ENCODE assay signal across 4 cellular contexts in the genomic region with DNA sequence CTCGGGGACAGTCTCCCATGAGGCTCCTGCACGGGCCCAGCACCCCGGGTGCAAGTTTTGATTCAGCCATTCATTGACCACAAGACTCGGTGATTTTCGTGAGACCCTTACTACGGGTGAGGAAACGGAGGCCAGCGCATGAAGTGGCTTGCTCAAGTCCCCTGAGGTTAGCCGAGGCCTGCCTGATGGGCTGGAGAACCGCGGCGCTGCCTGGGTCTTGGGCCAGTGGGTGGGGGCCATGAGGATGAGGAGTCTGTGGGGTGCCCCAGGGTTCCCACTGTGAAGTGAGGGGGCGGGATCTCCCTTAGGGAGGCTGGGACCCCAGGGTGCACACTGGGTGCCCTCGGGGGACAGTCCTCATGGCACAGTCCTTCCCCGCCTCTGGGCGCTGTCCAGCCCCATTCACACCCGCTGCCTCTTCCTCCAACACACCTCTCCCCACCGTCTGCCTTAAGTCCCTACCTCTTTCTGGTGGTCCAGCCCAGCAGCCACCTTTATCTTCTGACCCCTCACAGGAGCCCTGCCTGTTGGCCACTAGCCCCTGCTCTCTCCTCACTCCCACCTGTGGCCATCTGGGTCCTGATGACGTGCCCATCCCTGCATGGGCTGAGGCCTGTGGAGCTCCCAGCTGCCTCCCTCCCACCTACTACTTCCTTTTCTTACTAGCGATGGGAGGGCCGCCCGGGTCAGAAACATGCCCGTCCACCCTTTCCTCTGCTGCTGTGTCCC.
TF ChIP-seq lines count a peak whose summit lies in the region.

No MANE protein-coding gene starts in this region.

TF ChIP-seq in SK-N-SH, 30 proteins besides CTCF, POLR2A, EP300 and RAD21:
- TF ChIP-seq, protein P1, sequence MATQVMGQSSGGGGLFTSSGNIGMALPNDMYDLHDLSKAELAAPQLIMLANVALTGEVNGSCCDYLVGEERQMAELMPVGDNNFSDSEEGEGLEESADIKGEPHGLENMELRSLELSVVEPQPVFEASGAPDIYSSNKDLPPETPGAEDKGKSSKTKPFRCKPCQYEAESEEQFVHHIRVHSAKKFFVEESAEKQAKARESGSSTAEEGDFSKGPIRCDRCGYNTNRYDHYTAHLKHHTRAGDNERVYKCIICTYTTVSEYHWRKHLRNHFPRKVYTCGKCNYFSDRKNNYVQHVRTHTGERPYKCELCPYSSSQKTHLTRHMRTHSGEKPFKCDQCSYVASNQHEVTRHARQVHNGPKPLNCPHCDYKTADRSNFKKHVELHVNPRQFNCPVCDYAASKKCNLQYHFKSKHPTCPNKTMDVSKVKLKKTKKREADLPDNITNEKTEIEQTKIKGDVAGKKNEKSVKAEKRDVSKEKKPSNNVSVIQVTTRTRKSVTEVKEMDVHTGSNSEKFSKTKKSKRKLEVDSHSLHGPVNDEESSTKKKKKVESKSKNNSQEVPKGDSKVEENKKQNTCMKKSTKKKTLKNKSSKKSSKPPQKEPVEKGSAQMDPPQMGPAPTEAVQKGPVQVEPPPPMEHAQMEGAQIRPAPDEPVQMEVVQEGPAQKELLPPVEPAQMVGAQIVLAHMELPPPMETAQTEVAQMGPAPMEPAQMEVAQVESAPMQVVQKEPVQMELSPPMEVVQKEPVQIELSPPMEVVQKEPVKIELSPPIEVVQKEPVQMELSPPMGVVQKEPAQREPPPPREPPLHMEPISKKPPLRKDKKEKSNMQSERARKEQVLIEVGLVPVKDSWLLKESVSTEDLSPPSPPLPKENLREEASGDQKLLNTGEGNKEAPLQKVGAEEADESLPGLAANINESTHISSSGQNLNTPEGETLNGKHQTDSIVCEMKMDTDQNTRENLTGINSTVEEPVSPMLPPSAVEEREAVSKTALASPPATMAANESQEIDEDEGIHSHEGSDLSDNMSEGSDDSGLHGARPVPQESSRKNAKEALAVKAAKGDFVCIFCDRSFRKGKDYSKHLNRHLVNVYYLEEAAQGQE (IDR thresholded peaks at IDR 0.05; ENCODE audit: low read depth, low read length) = peak; percentile 53; the same call in 1 of the 2 replicates
- TF ChIP-seq GABPA (IDR thresholded peaks at IDR 0.05; ENCODE audit: low read depth) = no peak

TF ChIP-seq in SK-N-SH treated with all-trans-retinoic acid at 6 μM for 48 hours, 23 proteins besides CTCF, POLR2A, EP300 and RAD21 (continues in another document):
- no peak for TF ChIP-seq ZNF70 (CRISPR knock-in tag; IDR thresholded peaks at IDR 0.05)
- TF ChIP-seq, protein P2, sequence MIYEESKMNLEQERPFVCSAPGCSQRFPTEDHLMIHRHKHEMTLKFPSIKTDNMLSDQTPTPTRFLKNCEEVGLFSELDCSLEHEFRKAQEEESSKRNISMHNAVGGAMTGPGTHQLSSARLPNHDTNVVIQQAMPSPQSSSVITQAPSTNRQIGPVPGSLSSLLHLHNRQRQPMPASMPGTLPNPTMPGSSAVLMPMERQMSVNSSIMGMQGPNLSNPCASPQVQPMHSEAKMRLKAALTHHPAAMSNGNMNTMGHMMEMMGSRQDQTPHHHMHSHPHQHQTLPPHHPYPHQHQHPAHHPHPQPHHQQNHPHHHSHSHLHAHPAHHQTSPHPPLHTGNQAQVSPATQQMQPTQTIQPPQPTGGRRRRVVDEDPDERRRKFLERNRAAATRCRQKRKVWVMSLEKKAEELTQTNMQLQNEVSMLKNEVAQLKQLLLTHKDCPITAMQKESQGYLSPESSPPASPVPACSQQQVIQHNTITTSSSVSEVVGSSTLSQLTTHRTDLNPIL (CRISPR knock-in tag; IDR thresholded peaks at IDR 0.05; ENCODE audit: low read depth) = no peak
- no peak for TF ChIP-seq ARNTL (CRISPR knock-in tag; IDR thresholded peaks at IDR 0.05; ENCODE audit: borderline replicate concordance, low read depth)
- TF ChIP-seq, protein P3, sequence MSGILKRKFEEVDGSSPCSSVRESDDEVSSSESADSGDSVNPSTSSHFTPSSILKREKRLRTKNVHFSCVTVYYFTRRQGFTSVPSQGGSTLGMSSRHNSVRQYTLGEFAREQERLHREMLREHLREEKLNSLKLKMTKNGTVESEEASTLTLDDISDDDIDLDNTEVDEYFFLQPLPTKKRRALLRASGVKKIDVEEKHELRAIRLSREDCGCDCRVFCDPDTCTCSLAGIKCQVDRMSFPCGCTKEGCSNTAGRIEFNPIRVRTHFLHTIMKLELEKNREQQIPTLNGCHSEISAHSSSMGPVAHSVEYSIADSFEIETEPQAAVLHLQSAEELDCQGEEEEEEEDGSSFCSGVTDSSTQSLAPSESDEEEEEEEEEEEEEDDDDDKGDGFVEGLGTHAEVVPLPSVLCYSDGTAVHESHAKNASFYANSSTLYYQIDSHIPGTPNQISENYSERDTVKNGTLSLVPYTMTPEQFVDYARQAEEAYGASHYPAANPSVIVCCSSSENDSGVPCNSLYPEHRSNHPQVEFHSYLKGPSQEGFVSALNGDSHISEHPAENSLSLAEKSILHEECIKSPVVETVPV (CRISPR knock-in tag; IDR thresholded peaks at IDR 0.05) = no peak
- no peak for TF ChIP-seq ZFP30 (CRISPR knock-in tag; IDR thresholded peaks at IDR 0.05)
- no peak for TF ChIP-seq ZC3H10 (CRISPR knock-in tag; IDR thresholded peaks at IDR 0.05)
- no peak for TF ChIP-seq PPARA (CRISPR knock-in tag; IDR thresholded peaks at IDR 0.05; ENCODE audit: borderline replicate concordance)
- TF ChIP-seq TOX (CRISPR knock-in tag; IDR thresholded peaks at IDR 0.05; ENCODE audit: borderline replicate concordance) = no peak
- TF ChIP-seq, protein P4, sequence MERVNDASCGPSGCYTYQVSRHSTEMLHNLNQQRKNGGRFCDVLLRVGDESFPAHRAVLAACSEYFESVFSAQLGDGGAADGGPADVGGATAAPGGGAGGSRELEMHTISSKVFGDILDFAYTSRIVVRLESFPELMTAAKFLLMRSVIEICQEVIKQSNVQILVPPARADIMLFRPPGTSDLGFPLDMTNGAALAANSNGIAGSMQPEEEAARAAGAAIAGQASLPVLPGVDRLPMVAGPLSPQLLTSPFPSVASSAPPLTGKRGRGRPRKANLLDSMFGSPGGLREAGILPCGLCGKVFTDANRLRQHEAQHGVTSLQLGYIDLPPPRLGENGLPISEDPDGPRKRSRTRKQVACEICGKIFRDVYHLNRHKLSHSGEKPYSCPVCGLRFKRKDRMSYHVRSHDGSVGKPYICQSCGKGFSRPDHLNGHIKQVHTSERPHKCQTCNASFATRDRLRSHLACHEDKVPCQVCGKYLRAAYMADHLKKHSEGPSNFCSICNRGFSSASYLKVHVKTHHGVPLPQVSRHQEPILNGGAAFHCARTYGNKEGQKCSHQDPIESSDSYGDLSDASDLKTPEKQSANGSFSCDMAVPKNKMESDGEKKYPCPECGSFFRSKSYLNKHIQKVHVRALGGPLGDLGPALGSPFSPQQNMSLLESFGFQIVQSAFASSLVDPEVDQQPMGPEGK (CRISPR knock-in tag; IDR thresholded peaks at IDR 0.05; ENCODE audit: borderline replicate concordance) = no peak

TF ChIP-seq in Ishikawa, 13 proteins besides CTCF, POLR2A, EP300 and RAD21:
- no peak for TF ChIP-seq EGR1 (IDR thresholded peaks at IDR 0.05)
- TF ChIP-seq, protein P1 (IDR thresholded peaks at IDR 0.05; ENCODE audit: low read depth) = peak; percentile 70

TF ChIP-seq in H1, 55 proteins besides CTCF, POLR2A, EP300 and RAD21:
- no peak for TF ChIP-seq PHF8 (conservative IDR thresholded peaks at IDR 0.05; ENCODE audit: low read depth, low read length)
